9 cellular contexts compared by ENCODE assay signal in the genomic region with DNA sequence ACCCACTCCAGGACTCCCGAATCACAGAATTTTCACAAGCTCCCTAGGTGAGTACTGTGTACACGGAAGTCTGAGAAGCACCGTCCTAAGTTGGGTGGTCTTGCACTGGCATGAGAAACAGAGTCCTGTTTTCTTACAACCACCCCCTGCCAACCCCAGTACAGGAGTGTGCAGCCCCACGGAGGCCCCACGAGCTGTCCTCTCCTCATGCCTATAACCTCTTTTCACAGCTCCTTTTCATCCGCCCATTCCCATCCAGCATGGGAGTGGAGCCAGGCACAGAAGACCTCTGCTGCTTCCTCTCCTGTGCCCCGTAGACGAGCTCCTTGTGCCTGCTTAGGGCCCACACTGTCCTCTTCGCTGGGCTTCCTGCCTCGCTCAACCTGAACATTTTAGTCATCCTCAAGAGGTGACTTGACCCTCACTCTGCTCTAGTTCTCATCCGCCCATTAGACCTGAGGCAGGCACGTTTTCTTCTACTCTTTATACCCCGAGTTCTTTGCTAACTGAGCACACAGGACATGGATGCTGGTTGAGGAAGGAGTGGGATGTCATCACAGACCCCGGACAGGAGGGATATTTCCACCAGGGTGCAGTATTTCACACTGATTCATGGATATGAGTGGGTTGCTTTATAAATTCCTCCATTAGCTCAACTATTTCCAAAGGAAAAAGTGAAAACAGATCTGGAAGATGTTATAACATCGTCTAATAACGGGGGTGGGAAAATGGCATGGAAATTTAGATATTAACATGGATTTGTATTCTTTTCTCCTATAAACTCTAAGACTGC.
DNase-seq lines count a peak whose midpoint lies in the region; ATAC-seq, FAIRE-seq and TF ChIP-seq lines count a peak whose summit lies in the region.
"Had no signal": no experiment of that assay in that cellular context is flagged by ENCODE, and none has a peak within 500 bp of the region (broad histone marks: within the 10 kb centered on the region; RNA-seq: fewer than 3 reads in every experiment).

No MANE protein-coding gene starts in this region.

- H3K9me3 Mint-ChIP-seq in glutamatergic neuron (ENCODE audit: unreplicated experiment): no peaks in the 10 kb centered on the region
- H3K9me3 Mint-ChIP-seq in activated CD8-positive, alpha-beta memory T cell treated with anti-CD3 and anti-CD28 coated beads, Interleukin-2, amount 10 ng/mL, durations not matched to agents 7 days and 5 days (ENCODE audit: low read depth): no peaks in the 10 kb centered on the region

- H3K36me3 Mint-ChIP-seq in glutamatergic neuron (ENCODE audit: unreplicated experiment): no peaks in the 10 kb centered on the region
- H3K36me3 Mint-ChIP-seq in activated CD8-positive, alpha-beta memory T cell treated with anti-CD3 and anti-CD28 coated beads, Interleukin-2, amount 10 ng/mL, durations not matched to agents 7 days and 5 days: no peaks in the 10 kb centered on the region

- FAIRE-seq in GM12892 (lab: Jason Lieb, UNC): no peak

- no peaks in the 10 kb centered on the region for H3K36me3 ChIP-seq in SU-DHL-6 (ENCODE audit: low read length)

- no peak for TF ChIP-seq POLR2A in GM12892 (IDR thresholded peaks at IDR 0.05; ENCODE audit: low read depth, low read length)

- no peaks in the 10 kb centered on the region for H3K9me2 ChIP-seq in SU-DHL-6 (replicated peaks; ENCODE audit: insufficient read depth, low read length)

- no peaks in the 10 kb centered on the region for H3K27me3 ChIP-seq in SU-DHL-6 (ENCODE audit: low read length)

- CTCF ChIA-PET in activated CD8-positive, alpha-beta memory T cell treated with anti-CD3 and anti-CD28 coated beads, Interleukin-2, amount 10 ng/mL, durations not matched to agents 7 days and 5 days (lab: Charles Lee): no interaction called here

- no peak overlapping the region for H3K4me2 ChIP-seq in SU-DHL-6 (ENCODE audit: low read depth, low read length, poor library complexity, severe bottlenecking)

- peaks cover 8% of the 10 kb centered on the region for H3K4me1 Mint-ChIP-seq in glutamatergic neuron (ENCODE audit: low read depth, unreplicated experiment)
- H3K4me1 Mint-ChIP-seq in activated CD8-positive, alpha-beta memory T cell treated with anti-CD3 and anti-CD28 coated beads, Interleukin-2, amount 10 ng/mL, durations not matched to agents 7 days and 5 days: no peaks in the 10 kb centered on the region

- no peak overlapping the region for H3K27ac ChIP-seq in SU-DHL-6 (ENCODE audit: low read depth, low read length)

- H3K4me3 ChIP-seq in SU-DHL-6 (ENCODE audit: insufficient read depth, low read length, poor library complexity, severe bottlenecking): no peak overlapping the region

- H3F3A ChIP-seq in SU-DHL-6 (ENCODE audit: insufficient read depth): no peaks in the 10 kb centered on the region

- H3K27ac Mint-ChIP-seq in glutamatergic neuron (ENCODE audit: unreplicated experiment): no peak overlapping the region
- no peak overlapping the region for H3K27ac Mint-ChIP-seq in activated CD8-positive, alpha-beta memory T cell treated with anti-CD3 and anti-CD28 coated beads, Interleukin-2, amount 10 ng/mL, durations not matched to agents 7 days and 5 days

- DNase-seq in glutamatergic neuron (no peak), pons (ENCODE audit: low spot score) (peak; percentile 77), SKM-1 (lab: John Stamatoyannopoulos, UW; ENCODE audit: unreplicated experiment) (no peak), GM12892 (ENCODE audit: insufficient read length) (no peak)
- DNase-seq in activated CD8-positive, alpha-beta memory T cell treated with anti-CD3 and anti-CD28 coated beads, Interleukin-2, amount 10 ng/mL, durations not matched to agents 7 days and 5 days: no peak
- DNase-seq: NCI-H1930 had no signal

- no peak overlapping the region for H2AFZ ChIP-seq in SU-DHL-6 (ENCODE audit: low read depth, low read length, severe bottlenecking)

- H3K9ac ChIP-seq in SU-DHL-6 (ENCODE audit: low read length): no peak overlapping the region

- no peaks in the 10 kb centered on the region for H4K20me1 ChIP-seq in SU-DHL-6 (ENCODE audit: low read depth, low read length)

- H3K9me3 ChIP-seq in SU-DHL-6 (ENCODE audit: insufficient read depth, low read length): no peaks in the 10 kb centered on the region

- no peaks in the 10 kb centered on the region for H3K27me3 Mint-ChIP-seq in glutamatergic neuron (ENCODE audit: unreplicated experiment)
- H3K27me3 Mint-ChIP-seq in activated CD8-positive, alpha-beta memory T cell treated with anti-CD3 and anti-CD28 coated beads, Interleukin-2, amount 10 ng/mL, durations not matched to agents 7 days and 5 days: peaks cover 13% of the 10 kb centered on the region

- H3K4me3 Mint-ChIP-seq in glutamatergic neuron (ENCODE audit: unreplicated experiment): no peak overlapping the region
- no peak overlapping the region for H3K4me3 Mint-ChIP-seq in activated CD8-positive, alpha-beta memory T cell treated with anti-CD3 and anti-CD28 coated beads, Interleukin-2, amount 10 ng/mL, durations not matched to agents 7 days and 5 days

- TF ChIP-seq CTCF in GM12872 (IDR thresholded peaks at IDR 0.05; ENCODE audit: insufficient read depth, low read depth, low read length) (peak; percentile 26; the same call in 1 of the 3 replicates), SU-DHL-6 (IDR thresholded peaks at IDR 0.05; ENCODE audit: insufficient read depth, low read length, poor library complexity, severe bottlenecking) (peak; percentile 14), glutamatergic neuron (IDR thresholded peaks at IDR 0.05; ENCODE audit: partially characterized antibody, unreplicated experiment) (peak; percentile 38)

- no peak for ATAC-seq in GM18868 (IDR thresholded peaks at IDR 0.05; ENCODE audit: unreplicated experiment)
- ATAC-seq in activated CD8-positive, alpha-beta memory T cell treated with anti-CD3 and anti-CD28 coated beads, Interleukin-2, amount 10 ng/mL, durations not matched to agents 7 days and 5 days: no peak

- H3K79me2 ChIP-seq in SU-DHL-6 (ENCODE audit: insufficient read depth, low read length): no peaks in the 10 kb centered on the region
